1 cellular context compared by ENCODE assay signal in the genomic region with DNA sequence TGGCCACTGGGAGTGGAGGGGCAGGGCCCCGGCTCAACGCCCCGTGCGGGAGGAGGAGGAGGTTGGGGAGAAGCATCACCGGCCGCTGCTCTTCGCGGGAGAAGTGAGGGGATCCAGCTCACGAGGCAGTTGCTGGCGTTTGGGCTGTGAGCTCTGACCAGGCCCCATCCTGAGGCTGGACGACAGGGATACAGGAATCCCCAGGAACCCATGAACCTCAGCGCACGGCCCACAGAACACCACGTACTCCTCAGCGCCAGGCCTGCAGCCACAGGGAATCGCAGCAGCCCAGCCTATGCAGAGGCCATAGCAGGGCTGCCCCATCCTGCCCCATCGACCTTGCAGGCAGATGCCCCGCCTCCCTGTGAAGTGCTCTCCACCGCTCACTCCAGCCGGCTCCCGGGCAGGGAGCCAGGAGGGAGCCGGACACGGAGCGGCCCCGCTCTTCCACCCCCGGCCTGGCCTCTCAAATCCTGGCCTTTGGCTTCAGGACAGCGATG.
TF ChIP-seq lines count a peak whose summit lies in the region.

No MANE protein-coding gene starts in this region.

TF ChIP-seq in HepG2, 621 proteins besides CTCF, POLR2A, EP300 and RAD21 (continued from another document and continues in another):
- TF ChIP-seq ZNF263 (CRISPR knock-in tag; IDR thresholded peaks at IDR 0.05) (peak; percentile 71), PHF21A (CRISPR knock-in tag; IDR thresholded peaks at IDR 0.05) (0 out of 2 replicates have a peak, but pooled peaks have one; percentile 44), SALL1 (CRISPR knock-in tag; IDR thresholded peaks at IDR 0.05) (peak; percentile 25; the same call in 1 of the 2 replicates), ZNF329 (CRISPR knock-in tag; IDR thresholded peaks at IDR 0.05; ENCODE audit: low read depth) (no peak), STAG1 (CRISPR knock-in tag; IDR thresholded peaks at IDR 0.05) (0 out of 2 replicates have a peak, but pooled peaks have one; percentile 6), SOX13 (IDR thresholded peaks at IDR 0.05) (no peak), SOX13 (CRISPR knock-in tag; conservative IDR thresholded peaks at IDR 0.05 in 1 of 2, IDR thresholded peaks at IDR 0.05 in 1 of 2) (0 out of 4 replicates have a peak, but pooled peaks of 1 of the 2 experiments have one; percentile 13), REL (CRISPR knock-in tag; conservative IDR thresholded peaks at IDR 0.05) (no peak), ZNF331 (CRISPR knock-in tag; IDR thresholded peaks at IDR 0.05) (0 out of 2 replicates have a peak, but pooled peaks have one; percentile 29), MXI1 (IDR thresholded peaks at IDR 0.05; ENCODE audit: borderline replicate concordance, low read depth, low read length) (no peak), FOXA1 (IDR thresholded peaks at IDR 0.05) (no peak), FOXA1 (CRISPR knock-in tag; IDR thresholded peaks at IDR 0.05) (no peak), ZBTB1 (CRISPR knock-in tag; IDR thresholded peaks at IDR 0.05; ENCODE audit: borderline replicate concordance) (no peak), HMG20A (CRISPR knock-in tag; IDR thresholded peaks at IDR 0.05; ENCODE audit: borderline replicate concordance) (no peak), ZNF33B (CRISPR knock-in tag; IDR thresholded peaks at IDR 0.05) (no peak), ARHGAP35 (CRISPR knock-in tag; IDR thresholded peaks at IDR 0.05; ENCODE audit: borderline replicate concordance) (no peak), GABPB1 (CRISPR knock-in tag; IDR thresholded peaks at IDR 0.05) (peak; percentile 48; the same call in 1 of the 2 replicates), ZSCAN29 (CRISPR knock-in tag; conservative IDR thresholded peaks at IDR 0.05) (no peak), SOX6 (IDR thresholded peaks at IDR 0.05) (no peak), SOX6 (CRISPR knock-in tag; IDR thresholded peaks at IDR 0.05) (peak; percentile 41; the same call in 1 of the 2 replicates), ZNF607 (CRISPR knock-in tag; IDR thresholded peaks at IDR 0.05; ENCODE audit: borderline replicate concordance) (peak; percentile 39; the same call in 1 of the 2 replicates), LCORL (IDR thresholded peaks at IDR 0.05) (no peak), LCORL (CRISPR knock-in tag; IDR thresholded peaks at IDR 0.05) (peak; percentile 50; the same call in 1 of the 2 replicates), CREB1 (IDR thresholded peaks at IDR 0.05) (no peak), CREB1 (CRISPR knock-in tag; IDR thresholded peaks at IDR 0.05) (no peak), ZNF772 (CRISPR knock-in tag; IDR thresholded peaks at IDR 0.05) (no peak), ZNF572 (CRISPR knock-in tag; IDR thresholded peaks at IDR 0.05) (no peak), HNRNPL (IDR thresholded peaks at IDR 0.05; ENCODE audit: low read depth, low read length) (0 out of 2 replicates have a peak, but pooled peaks have one; percentile 59), RORA (CRISPR knock-in tag; IDR thresholded peaks at IDR 0.05) (no peak), ZNF782 (CRISPR knock-in tag; IDR thresholded peaks at IDR 0.05; ENCODE audit: borderline replicate concordance) (peak; percentile 50; the same call in 1 of the 2 replicates)
- TF ChIP-seq, protein P1, sequence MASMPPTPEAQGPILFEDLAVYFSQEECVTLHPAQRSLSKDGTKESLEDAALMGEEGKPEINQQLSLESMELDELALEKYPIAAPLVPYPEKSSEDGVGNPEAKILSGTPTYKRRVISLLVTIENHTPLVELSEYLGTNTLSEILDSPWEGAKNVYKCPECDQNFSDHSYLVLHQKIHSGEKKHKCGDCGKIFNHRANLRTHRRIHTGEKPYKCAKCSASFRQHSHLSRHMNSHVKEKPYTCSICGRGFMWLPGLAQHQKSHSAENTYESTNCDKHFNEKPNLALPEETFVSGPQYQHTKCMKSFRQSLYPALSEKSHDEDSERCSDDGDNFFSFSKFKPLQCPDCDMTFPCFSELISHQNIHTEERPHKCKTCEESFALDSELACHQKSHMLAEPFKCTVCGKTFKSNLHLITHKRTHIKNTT (CRISPR knock-in tag; IDR thresholded peaks at IDR 0.05): no peak
- TF ChIP-seq, protein P2, sequence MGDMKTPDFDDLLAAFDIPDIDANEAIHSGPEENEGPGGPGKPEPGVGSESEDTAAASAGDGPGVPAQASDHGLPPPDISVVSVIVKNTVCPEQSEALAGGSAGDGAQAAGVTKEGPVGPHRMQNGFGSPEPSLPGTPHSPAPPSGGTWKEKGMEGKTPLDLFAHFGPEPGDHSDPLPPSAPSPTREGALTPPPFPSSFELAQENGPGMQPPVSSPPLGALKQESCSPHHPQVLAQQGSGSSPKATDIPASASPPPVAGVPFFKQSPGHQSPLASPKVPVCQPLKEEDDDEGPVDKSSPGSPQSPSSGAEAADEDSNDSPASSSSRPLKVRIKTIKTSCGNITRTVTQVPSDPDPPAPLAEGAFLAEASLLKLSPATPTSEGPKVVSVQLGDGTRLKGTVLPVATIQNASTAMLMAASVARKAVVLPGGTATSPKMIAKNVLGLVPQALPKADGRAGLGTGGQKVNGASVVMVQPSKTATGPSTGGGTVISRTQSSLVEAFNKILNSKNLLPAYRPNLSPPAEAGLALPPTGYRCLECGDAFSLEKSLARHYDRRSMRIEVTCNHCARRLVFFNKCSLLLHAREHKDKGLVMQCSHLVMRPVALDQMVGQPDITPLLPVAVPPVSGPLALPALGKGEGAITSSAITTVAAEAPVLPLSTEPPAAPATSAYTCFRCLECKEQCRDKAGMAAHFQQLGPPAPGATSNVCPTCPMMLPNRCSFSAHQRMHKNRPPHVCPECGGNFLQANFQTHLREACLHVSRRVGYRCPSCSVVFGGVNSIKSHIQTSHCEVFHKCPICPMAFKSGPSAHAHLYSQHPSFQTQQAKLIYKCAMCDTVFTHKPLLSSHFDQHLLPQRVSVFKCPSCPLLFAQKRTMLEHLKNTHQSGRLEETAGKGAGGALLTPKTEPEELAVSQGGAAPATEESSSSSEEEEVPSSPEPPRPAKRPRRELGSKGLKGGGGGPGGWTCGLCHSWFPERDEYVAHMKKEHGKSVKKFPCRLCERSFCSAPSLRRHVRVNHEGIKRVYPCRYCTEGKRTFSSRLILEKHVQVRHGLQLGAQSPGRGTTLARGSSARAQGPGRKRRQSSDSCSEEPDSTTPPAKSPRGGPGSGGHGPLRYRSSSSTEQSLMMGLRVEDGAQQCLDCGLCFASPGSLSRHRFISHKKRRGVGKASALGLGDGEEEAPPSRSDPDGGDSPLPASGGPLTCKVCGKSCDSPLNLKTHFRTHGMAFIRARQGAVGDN (CRISPR knock-in tag; IDR thresholded peaks at IDR 0.05): peak; percentile 56; the same call in 1 of the 2 replicates
- TF ChIP-seq, protein P3, sequence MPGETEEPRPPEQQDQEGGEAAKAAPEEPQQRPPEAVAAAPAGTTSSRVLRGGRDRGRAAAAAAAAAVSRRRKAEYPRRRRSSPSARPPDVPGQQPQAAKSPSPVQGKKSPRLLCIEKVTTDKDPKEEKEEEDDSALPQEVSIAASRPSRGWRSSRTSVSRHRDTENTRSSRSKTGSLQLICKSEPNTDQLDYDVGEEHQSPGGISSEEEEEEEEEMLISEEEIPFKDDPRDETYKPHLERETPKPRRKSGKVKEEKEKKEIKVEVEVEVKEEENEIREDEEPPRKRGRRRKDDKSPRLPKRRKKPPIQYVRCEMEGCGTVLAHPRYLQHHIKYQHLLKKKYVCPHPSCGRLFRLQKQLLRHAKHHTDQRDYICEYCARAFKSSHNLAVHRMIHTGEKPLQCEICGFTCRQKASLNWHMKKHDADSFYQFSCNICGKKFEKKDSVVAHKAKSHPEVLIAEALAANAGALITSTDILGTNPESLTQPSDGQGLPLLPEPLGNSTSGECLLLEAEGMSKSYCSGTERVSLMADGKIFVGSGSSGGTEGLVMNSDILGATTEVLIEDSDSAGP (CRISPR knock-in tag; IDR thresholded peaks at IDR 0.05; ENCODE audit: borderline replicate concordance): peak; percentile 40
- TF ChIP-seq, protein P4, sequence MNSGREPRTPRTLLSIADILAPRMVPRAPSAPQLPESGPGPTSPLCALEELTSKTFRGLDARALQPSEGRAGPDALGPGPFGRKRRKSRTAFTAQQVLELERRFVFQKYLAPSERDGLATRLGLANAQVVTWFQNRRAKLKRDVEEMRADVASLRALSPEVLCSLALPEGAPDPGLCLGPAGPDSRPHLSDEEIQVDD (CRISPR knock-in tag; IDR thresholded peaks at IDR 0.05; ENCODE audit: borderline replicate concordance): no peak
- TF ChIP-seq, protein P5, sequence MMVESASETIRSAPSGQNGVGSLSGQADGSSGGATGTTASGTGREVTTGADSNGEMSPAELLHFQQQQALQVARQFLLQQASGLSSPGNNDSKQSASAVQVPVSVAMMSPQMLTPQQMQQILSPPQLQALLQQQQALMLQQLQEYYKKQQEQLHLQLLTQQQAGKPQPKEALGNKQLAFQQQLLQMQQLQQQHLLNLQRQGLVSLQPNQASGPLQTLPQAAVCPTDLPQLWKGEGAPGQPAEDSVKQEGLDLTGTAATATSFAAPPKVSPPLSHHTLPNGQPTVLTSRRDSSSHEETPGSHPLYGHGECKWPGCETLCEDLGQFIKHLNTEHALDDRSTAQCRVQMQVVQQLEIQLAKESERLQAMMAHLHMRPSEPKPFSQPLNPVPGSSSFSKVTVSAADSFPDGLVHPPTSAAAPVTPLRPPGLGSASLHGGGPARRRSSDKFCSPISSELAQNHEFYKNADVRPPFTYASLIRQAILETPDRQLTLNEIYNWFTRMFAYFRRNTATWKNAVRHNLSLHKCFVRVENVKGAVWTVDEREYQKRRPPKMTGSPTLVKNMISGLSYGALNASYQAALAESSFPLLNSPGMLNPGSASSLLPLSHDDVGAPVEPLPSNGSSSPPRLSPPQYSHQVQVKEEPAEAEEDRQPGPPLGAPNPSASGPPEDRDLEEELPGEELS (CRISPR knock-in tag; IDR thresholded peaks at IDR 0.05): peak; percentile 22; the same call in 1 of the 2 replicates
- TF ChIP-seq, protein P6, sequence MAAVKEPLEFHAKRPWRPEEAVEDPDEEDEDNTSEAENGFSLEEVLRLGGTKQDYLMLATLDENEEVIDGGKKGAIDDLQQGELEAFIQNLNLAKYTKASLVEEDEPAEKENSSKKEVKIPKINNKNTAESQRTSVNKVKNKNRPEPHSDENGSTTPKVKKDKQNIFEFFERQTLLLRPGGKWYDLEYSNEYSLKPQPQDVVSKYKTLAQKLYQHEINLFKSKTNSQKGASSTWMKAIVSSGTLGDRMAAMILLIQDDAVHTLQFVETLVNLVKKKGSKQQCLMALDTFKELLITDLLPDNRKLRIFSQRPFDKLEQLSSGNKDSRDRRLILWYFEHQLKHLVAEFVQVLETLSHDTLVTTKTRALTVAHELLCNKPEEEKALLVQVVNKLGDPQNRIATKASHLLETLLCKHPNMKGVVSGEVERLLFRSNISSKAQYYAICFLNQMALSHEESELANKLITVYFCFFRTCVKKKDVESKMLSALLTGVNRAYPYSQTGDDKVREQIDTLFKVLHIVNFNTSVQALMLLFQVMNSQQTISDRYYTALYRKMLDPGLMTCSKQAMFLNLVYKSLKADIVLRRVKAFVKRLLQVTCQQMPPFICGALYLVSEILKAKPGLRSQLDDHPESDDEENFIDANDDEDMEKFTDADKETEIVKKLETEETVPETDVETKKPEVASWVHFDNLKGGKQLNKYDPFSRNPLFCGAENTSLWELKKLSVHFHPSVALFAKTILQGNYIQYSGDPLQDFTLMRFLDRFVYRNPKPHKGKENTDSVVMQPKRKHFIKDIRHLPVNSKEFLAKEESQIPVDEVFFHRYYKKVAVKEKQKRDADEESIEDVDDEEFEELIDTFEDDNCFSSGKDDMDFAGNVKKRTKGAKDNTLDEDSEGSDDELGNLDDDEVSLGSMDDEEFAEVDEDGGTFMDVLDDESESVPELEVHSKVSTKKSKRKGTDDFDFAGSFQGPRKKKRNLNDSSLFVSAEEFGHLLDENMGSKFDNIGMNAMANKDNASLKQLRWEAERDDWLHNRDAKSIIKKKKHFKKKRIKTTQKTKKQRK (IDR thresholded peaks at IDR 0.05; ENCODE audit: low read length): no peak
- TF ChIP-seq, protein P7, sequence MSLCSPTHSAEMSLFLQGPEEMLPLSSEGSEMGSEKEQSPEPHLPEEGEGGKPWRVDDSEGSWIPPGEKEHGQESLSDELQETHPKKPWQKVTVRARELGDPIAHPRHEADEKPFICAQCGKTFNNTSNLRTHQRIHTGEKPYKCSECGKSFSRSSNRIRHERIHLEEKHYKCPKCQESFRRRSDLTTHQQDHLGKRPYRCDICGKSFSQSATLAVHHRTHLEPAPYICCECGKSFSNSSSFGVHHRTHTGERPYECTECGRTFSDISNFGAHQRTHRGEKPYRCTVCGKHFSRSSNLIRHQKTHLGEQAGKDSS (CRISPR knock-in tag; IDR thresholded peaks at IDR 0.05; ENCODE audit: borderline replicate concordance, low read depth): peak; percentile 92
- TF ChIP-seq, protein P8, sequence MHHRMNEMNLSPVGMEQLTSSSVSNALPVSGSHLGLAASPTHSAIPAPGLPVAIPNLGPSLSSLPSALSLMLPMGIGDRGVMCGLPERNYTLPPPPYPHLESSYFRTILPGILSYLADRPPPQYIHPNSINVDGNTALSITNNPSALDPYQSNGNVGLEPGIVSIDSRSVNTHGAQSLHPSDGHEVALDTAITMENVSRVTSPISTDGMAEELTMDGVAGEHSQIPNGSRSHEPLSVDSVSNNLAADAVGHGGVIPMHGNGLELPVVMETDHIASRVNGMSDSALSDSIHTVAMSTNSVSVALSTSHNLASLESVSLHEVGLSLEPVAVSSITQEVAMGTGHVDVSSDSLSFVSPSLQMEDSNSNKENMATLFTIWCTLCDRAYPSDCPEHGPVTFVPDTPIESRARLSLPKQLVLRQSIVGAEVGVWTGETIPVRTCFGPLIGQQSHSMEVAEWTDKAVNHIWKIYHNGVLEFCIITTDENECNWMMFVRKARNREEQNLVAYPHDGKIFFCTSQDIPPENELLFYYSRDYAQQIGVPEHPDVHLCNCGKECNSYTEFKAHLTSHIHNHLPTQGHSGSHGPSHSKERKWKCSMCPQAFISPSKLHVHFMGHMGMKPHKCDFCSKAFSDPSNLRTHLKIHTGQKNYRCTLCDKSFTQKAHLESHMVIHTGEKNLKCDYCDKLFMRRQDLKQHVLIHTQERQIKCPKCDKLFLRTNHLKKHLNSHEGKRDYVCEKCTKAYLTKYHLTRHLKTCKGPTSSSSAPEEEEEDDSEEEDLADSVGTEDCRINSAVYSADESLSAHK (CRISPR knock-in tag; IDR thresholded peaks at IDR 0.05; ENCODE audit: borderline replicate concordance): no peak
- TF ChIP-seq, protein P9, sequence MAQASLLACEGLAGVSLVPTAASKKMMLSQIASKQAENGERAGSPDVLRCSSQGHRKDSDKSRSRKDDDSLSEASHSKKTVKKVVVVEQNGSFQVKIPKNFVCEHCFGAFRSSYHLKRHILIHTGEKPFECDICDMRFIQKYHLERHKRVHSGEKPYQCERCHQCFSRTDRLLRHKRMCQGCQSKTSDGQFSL (CRISPR knock-in tag; IDR thresholded peaks at IDR 0.05): no peak
